In the genomic region with DNA sequence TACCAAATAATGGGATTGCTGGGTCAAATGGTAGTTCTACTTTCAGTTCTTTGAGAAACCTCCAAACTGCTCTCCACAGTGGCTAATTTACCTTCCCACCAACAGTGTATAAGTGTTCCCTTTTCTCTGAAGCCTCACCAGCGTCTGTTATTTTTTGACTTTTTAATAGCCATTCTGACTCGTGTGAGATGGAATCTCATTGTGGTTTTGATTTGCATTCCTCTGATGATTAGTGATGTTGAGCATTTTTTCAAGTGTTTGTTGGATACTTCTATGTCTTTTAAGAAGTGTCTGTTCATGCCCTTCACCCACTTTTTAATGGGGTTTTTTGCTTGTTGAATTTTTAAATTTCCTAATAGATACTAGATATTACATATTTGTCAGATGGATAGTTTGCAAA, we compare ENCODE assay signal across 18 cellular contexts. TPM values are rescaled to one million over a fixed set of nuclear protein-coding genes. Genes with fewer than 3 reads are reported as not detected.
A peak's percentile ranks its signal among the peaks of the same experiment; 100 is the strongest.
DNase-seq lines count a peak whose midpoint lies in the region; ATAC-seq and TF ChIP-seq lines count a peak whose summit lies in the region.
"Had no signal": no experiment of that assay in that cellular context is flagged by ENCODE, and none has a peak within 500 bp of the region (broad histone marks: within the 10 kb centered on the region; RNA-seq: fewer than 3 reads in every experiment).

No MANE protein-coding gene starts in this region.

- H3F3A ChIP-seq in PC-3 (ENCODE audit: low read length, unreplicated experiment) = no peaks in the 10 kb centered on the region

- no peaks in the 10 kb centered on the region for H4K20me1 ChIP-seq in PC-3 (ENCODE audit: low read length)

- no peaks in the 10 kb centered on the region for H3K27me3 Mint-ChIP-seq in chondrocyte (ENCODE audit: low read depth)
- H3K27me3 Mint-ChIP-seq: activated naive CD8-positive, alpha-beta T cell treated with anti-CD3 and anti-CD28 coated beads for 36 hours had no signal

- no peaks in the 10 kb centered on the region for H3K79me2 ChIP-seq in PC-3 (ENCODE audit: low read length)

- H3K27me3 ChIP-seq in PC-3 (ENCODE audit: low read length) = no peaks in the 10 kb centered on the region
- H3K27me3 ChIP-seq: neural progenitor cell, vagina had no signal

- H3K4me3 ChIP-seq in PC-3 (ENCODE audit: low read length) = no peak overlapping the region
- H3K4me3 ChIP-seq: neural progenitor cell, vagina had no signal

- H3K9ac ChIP-seq in PC-3 (ENCODE audit: low read length) = no peak overlapping the region
- H3K9ac ChIP-seq: neural progenitor cell had no signal

- no peaks in the 10 kb centered on the region for H3K9me3 ChIP-seq in PC-3 (ENCODE audit: low read length)
- H3K9me3 ChIP-seq: Caco-2, vagina had no signal

- no peaks in the 10 kb centered on the region for H3K9me2 ChIP-seq in PC-3 (replicated peaks; ENCODE audit: low read length)

- no peak for TF ChIP-seq CTCF in PC-3 (conservative IDR thresholded peaks at IDR 0.05; ENCODE audit: low read depth, low read length)
- TF ChIP-seq CTCF in chondrocyte (IDR thresholded peaks at IDR 0.05) = no peak

- DNase-seq in Daoy (ENCODE audit: low read depth) = peak; percentile 41
- DNase-seq in PC-3 = peak; percentile 33
- no peak for DNase-seq in chondrocyte (ENCODE audit: low spot score)
- peak; percentile 74 for DNase-seq in kidney tubule cell (ENCODE audit: low spot score)
- no peak for DNase-seq in NCI-H2107 treated with DMSO at 0.1 percent for 48 hours (lab: John Stamatoyannopoulos, UW; ENCODE audit: unreplicated experiment)
- DNase-seq in activated naive CD4-positive, alpha-beta T cell (lab: John Stamatoyannopoulos, UW) = no peak
- DNase-seq in NCI-H69 (lab: John Stamatoyannopoulos, UW) = no peak
- no peak for DNase-seq in caudate nucleus (lab: John Stamatoyannopoulos, UW)
- DNase-seq: activated CD4-positive, alpha-beta T cell treated with anti-CD3 and anti-CD28 coated beads, Interleukin-2, amount 50 U/mL, for 4 hours; activated naive CD8-positive, alpha-beta T cell treated with anti-CD3 and anti-CD28 coated beads for 36 hours; activated T-cell treated with anti-CD3 and anti-CD28 coated beads, Interleukin-2, amount 50 U/mL, for 1 hour; Caco-2; MM.1S; NCI-H187 treated with DMSO at 0.1 percent for 48 hours; NCI-H524 treated with DMSO at 0.1 percent for 48 hours; right cardiac atrium had no signal

- H3K4me1 Mint-ChIP-seq in chondrocyte (ENCODE audit: low read depth) = peaks cover 13% of the 10 kb centered on the region
- H3K4me1 Mint-ChIP-seq: activated naive CD8-positive, alpha-beta T cell treated with anti-CD3 and anti-CD28 coated beads for 36 hours; neural progenitor cell had no signal

- H2AFZ ChIP-seq in PC-3 (ENCODE audit: low read length) = no peak overlapping the region
- H2AFZ ChIP-seq: neural progenitor cell had no signal

- H3K27ac ChIP-seq in PC-3 (ENCODE audit: low read length) (no peak overlapping the region), caudate nucleus (ENCODE audit: low read depth, low read length) (no peak overlapping the region)
- H3K27ac ChIP-seq: neural progenitor cell, vagina had no signal

- H3K27ac Mint-ChIP-seq in chondrocyte (ENCODE audit: unreplicated experiment) = peak overlapping the region; percentile 63
- H3K27ac Mint-ChIP-seq: activated naive CD8-positive, alpha-beta T cell treated with anti-CD3 and anti-CD28 coated beads for 36 hours; neural progenitor cell had no signal

- POLR2A ChIA-PET in PC-3 (lab: Charles Lee; ENCODE audit: unreplicated experiment) = no interaction called here

- CTCF ChIA-PET in PC-3 (lab: Charles Lee) = no interaction called here

- no peak overlapping the region for H3K4me2 ChIP-seq in PC-3 (ENCODE audit: low read length)
- H3K4me2 ChIP-seq: neural progenitor cell had no signal

- H3K9me3 Mint-ChIP-seq in chondrocyte (ENCODE audit: low read depth) = peaks cover 25% of the 10 kb centered on the region

- BruUV-seq in PC-3 (replicated peaks; lab: Mats Ljungman, UMichigan) = no TSS peak

- H3K4me3 Mint-ChIP-seq in chondrocyte (ENCODE audit: unreplicated experiment) = no peak overlapping the region
- H3K4me3 Mint-ChIP-seq: activated naive CD8-positive, alpha-beta T cell treated with anti-CD3 and anti-CD28 coated beads for 36 hours; neural progenitor cell had no signal

- ATAC-seq in PC-3 = peak; percentile 45; the same call in 1 of the 2 replicates
- ATAC-seq: right cardiac atrium had no signal

- peaks cover 12% of the 10 kb centered on the region for H3K4me1 ChIP-seq in PC-3 (ENCODE audit: insufficient read depth, low read length)
- H3K4me1 ChIP-seq: neural progenitor cell, vagina had no signal

- intact Hi-C loops in PC-3 (cut with micrococcal nuclease) = no loop called here

- H3K36me3 Mint-ChIP-seq in chondrocyte (ENCODE audit: low read depth) = peaks cover 29% of the 10 kb centered on the region

- peaks cover 9% of the 10 kb centered on the region for H3K36me3 ChIP-seq in PC-3 (ENCODE audit: low read depth, low read length)
- H3K36me3 ChIP-seq: neural progenitor cell had no signal

RNA-seq across cellular contexts. Expression of a gene that starts 28.4 kb away (rescaled TPM):
- 15.1 and 15.6 TPM in 2 replicates for total RNA-seq in Daoy (2014; rRNA removed; shearing (Covaris generic))
- total RNA-seq in PC-3 (2014; rRNA removed) (7.4 and 9.3 TPM in 2 replicates), chondrocyte (18.5 to 29.6 TPM (median 28.1 TPM) in 3 replicates)

Comparison
In these comparisons a context has a peak if more than half of its experiments do, and no peak if none do; other contexts are left out.
1. DNase-seq: peak in Daoy (single experiment), PC-3 (single experiment) and kidney tubule cell (single experiment); none in chondrocyte (single experiment), NCI-H2107 treated with DMSO at 0.1 percent for 48 hours (single experiment), activated naive CD4-positive, alpha-beta T cell (0 of 4), NCI-H69 (single experiment) and caudate nucleus (0 of 61).